8 cellular contexts compared by ENCODE assay signal in the genomic region with DNA sequence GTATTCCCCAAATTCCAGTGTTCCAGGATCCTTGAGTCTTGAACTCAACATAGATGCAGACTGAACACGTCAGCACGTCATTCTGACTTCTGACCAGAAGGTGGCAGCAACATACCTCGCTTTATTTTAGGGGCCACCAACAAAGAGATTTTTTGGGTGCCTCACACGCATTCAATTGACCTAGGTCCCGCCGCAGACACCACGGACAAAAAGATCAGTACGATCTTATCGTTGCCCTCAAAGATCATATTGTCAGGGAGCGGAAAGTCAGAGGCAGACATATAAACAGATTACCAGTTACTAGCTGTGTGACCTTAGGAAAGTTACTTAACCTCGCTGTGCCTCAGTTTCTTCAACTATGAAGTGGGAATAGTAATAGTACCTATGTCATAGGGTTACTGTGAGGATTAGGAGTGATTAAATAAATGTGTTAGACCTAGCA. TPM values are rescaled to one million over a fixed set of nuclear protein-coding genes. Genes with fewer than 3 reads are reported as not detected.
DNase-seq lines count a peak whose midpoint lies in the region; ATAC-seq and TF ChIP-seq lines count a peak whose summit lies in the region.

No MANE protein-coding gene starts in this region.

- no peaks in the 10 kb centered on the region for H3K9me3 Mint-ChIP-seq in activated naive CD4-positive, alpha-beta T cell treated with anti-CD3 and anti-CD28 coated beads, Interleukin-2, amount 50 U/mL, for 72 hours

- 0 out of 2 replicates have a peak overlapping the region, but pooled peaks have one; percentile 28 for H3K4me3 ChIP-seq in SK-N-MC
- H3K4me3 ChIP-seq in sigmoid colon: no peak overlapping the region

- DNase-seq in CD1c-positive myeloid dendritic cell (ENCODE audit: extremely low spot score) (peak; percentile 80), H4 (ENCODE audit: low spot score) (peak; percentile 45), SK-N-MC (ENCODE audit: low read depth, low spot score) (peak; percentile 35), head of caudate nucleus (peak in 41 of 42 donors; percentile 19 to 86 (median 66)), sigmoid colon (peak; percentile 68)
- DNase-seq in activated naive CD4-positive, alpha-beta T cell treated with anti-CD3 and anti-CD28 coated beads, Interleukin-2, amount 50 U/mL, for 72 hours (ENCODE audit: low spot score in 2 of 2): peak in 1 of 2 donors; percentile 77

- WGBS in sigmoid colon, 2 donors: 7 to 11% methylated on average over 11 of the region's 11 CpGs

- H3K4me1 ChIP-seq in sigmoid colon: peaks cover 0 to 7% (median 3%) of the 10 kb centered on the region in 4 donors

- no peak overlapping the region for H3K27ac ChIP-seq in SK-N-MC
- no peak overlapping the region for H3K27ac ChIP-seq in sigmoid colon

- no peaks in the 10 kb centered on the region for H3K9me3 ChIP-seq in SK-N-MC (ENCODE audit: low read depth, low read length)
- no peaks in the 10 kb centered on the region for H3K9me3 ChIP-seq in sigmoid colon

- no peak overlapping the region for H3K9ac ChIP-seq in SK-N-MC (ENCODE audit: insufficient read length)

- H3K36me3 Mint-ChIP-seq in activated naive CD4-positive, alpha-beta T cell treated with anti-CD3 and anti-CD28 coated beads, Interleukin-2, amount 50 U/mL, for 72 hours: no peaks in the 10 kb centered on the region

- intact Hi-C loops in head of caudate nucleus (cut with DNase I) (no loop called here), sigmoid colon (cut with DNase I) (loop anchor here (5.0 kb wide), 2 partner anchors 49 to 224 kb away; a partner anchor contains a TSS)

- no peak for TF ChIP-seq EP300 in sigmoid colon (IDR thresholded peaks at IDR 0.05)

- no peak overlapping the region for H3K27ac Mint-ChIP-seq in activated naive CD4-positive, alpha-beta T cell treated with anti-CD3 and anti-CD28 coated beads, Interleukin-2, amount 50 U/mL, for 72 hours

- H3K27me3 ChIP-seq in sigmoid colon: peaks cover 0 to 33% (median 0%) of the 10 kb centered on the region in 3 donors

- TF ChIP-seq POLR2A in sigmoid colon (IDR thresholded peaks at IDR 0.05): no peak

- no peaks in the 10 kb centered on the region for H3K36me3 ChIP-seq in SK-N-MC (ENCODE audit: insufficient read depth, low read length)
- no peaks in the 10 kb centered on the region for H3K36me3 ChIP-seq in sigmoid colon

- peak; percentile 64 to 81 (median 71) for TF ChIP-seq CTCF in sigmoid colon (IDR thresholded peaks at IDR 0.05)

- peak; percentile 51 to 72 for ATAC-seq in activated naive CD4-positive, alpha-beta T cell treated with anti-CD3 and anti-CD28 coated beads, Interleukin-2, amount 50 U/mL, for 72 hours
- ATAC-seq in GM21515 (IDR thresholded peaks at IDR 0.05; ENCODE audit: unreplicated experiment) (no peak), GM21367 (IDR thresholded peaks at IDR 0.05; ENCODE audit: unreplicated experiment) (no peak)

RNA-seq across cellular contexts. Expression of a gene that starts 6.5 kb away (rescaled TPM):
- total RNA-seq in H4 (2014; rRNA removed; shearing (Covaris generic)): 0.10 TPM in 1 of 2 replicates, not detected in the other
- not detected for total RNA-seq in activated naive CD4-positive, alpha-beta T cell treated with anti-CD3 and anti-CD28 coated beads, Interleukin-2, amount 50 U/mL, for 72 hours
- 10 to 100 TPM; 19.7 to 56.2 (median 38.6) TPM for total RNA-seq in sigmoid colon
- 10 to 100 TPM in 1 of 3 donors, 1 to 10 TPM in 1, under 1 TPM in 1; 0.46 to 31.8 (median 2.4) TPM for polyA plus RNA-seq in sigmoid colon

RNA-seq across cellular contexts. Expression of a gene that starts 23.6 kb away (rescaled TPM):
- 1,223 and 1,559 TPM in 2 replicates for total RNA-seq in H4 (2014; rRNA removed; shearing (Covaris generic))
- 100 to 1,000 TPM; 260 to 263 TPM for total RNA-seq in activated naive CD4-positive, alpha-beta T cell treated with anti-CD3 and anti-CD28 coated beads, Interleukin-2, amount 50 U/mL, for 72 hours
- total RNA-seq in sigmoid colon: 100 to 1,000 TPM in 1 of 4 donors, 10 to 100 TPM in 3; 54.8 to 108 (median 87.2) TPM
- 100 to 1,000 TPM; 411 to 694 (median 519) TPM for polyA plus RNA-seq in sigmoid colon

RNA-seq across cellular contexts. Expression of a gene that starts 34.6 kb away (rescaled TPM):
- 39.8 and 56.9 TPM in 2 replicates for total RNA-seq in H4 (2014; rRNA removed; shearing (Covaris generic))
- 100 to 1,000 TPM in 1 of 2 donors, 10 to 100 TPM in 1; 67.4 to 134 TPM for total RNA-seq in activated naive CD4-positive, alpha-beta T cell treated with anti-CD3 and anti-CD28 coated beads, Interleukin-2, amount 50 U/mL, for 72 hours
- total RNA-seq in sigmoid colon: under 1 TPM in 1 of 4 donors, not detected in 3; 0.36 TPM
- polyA plus RNA-seq in sigmoid colon: 10 to 100 TPM in 1 of 3 donors, 1 to 10 TPM in 2; 4.8 to 25.7 (median 5.1) TPM

RNA-seq across cellular contexts. Expression of a gene that starts 48.6 kb away (rescaled TPM):
- total RNA-seq in H4 (2014; rRNA removed; shearing (Covaris generic)): 2.6 and 3.8 TPM in 2 replicates
- total RNA-seq in activated naive CD4-positive, alpha-beta T cell treated with anti-CD3 and anti-CD28 coated beads, Interleukin-2, amount 50 U/mL, for 72 hours: not detected
- not detected for total RNA-seq in sigmoid colon
- under 1 TPM in 1 of 3 donors, not detected in 2; 0.03 TPM for polyA plus RNA-seq in sigmoid colon

RNA-seq across cellular contexts. Expression of a gene that starts 58.3 kb away (rescaled TPM):
- 14.3 TPM in 2 replicates for total RNA-seq in H4 (2014; rRNA removed; shearing (Covaris generic))
- under 1 TPM; 0.06 to 0.11 TPM for total RNA-seq in activated naive CD4-positive, alpha-beta T cell treated with anti-CD3 and anti-CD28 coated beads, Interleukin-2, amount 50 U/mL, for 72 hours
- total RNA-seq in sigmoid colon: under 1 TPM in 3 of 4 donors, not detected in 1; under 0.01 to 0.28 (median 0.16) TPM
- 10 to 100 TPM in 1 of 3 donors, 1 to 10 TPM in 2; 4.6 to 12.8 (median 7.8) TPM for polyA plus RNA-seq in sigmoid colon

Comparison
In these comparisons a context has a peak if more than half of its experiments do, and no peak if none do; other contexts are left out.
1. ATAC-seq: peak in activated naive CD4-positive, alpha-beta T cell treated with anti-CD3 and anti-CD28 coated beads, Interleukin-2, amount 50 U/mL, for 72 hours (2 of 2); none in GM21515 (single experiment) and GM21367 (single experiment).
2. RNA of a gene that starts 6.5 kb away (total RNA-seq): 19.7 to 56.2 TPM in sigmoid colon; not detected in activated naive CD4-positive, alpha-beta T cell treated with anti-CD3 and anti-CD28 coated beads, Interleukin-2, amount 50 U/mL, for 72 hours and 0.10 TPM in H4; every median in the first group is over 10 times any median in the second.
3. RNA of a gene that starts 34.6 kb away (total RNA-seq): 67.4 to 134 TPM in activated naive CD4-positive, alpha-beta T cell treated with anti-CD3 and anti-CD28 coated beads, Interleukin-2, amount 50 U/mL, for 72 hours and 39.8 to 56.9 TPM in H4; 0.36 TPM in sigmoid colon; every median in the first group is over 10 times any median in the second.